Comparison of ENCODE assay signal across 15 cellular contexts in genomic region chr17:42192189-42193126, GRCh38. TPM values are rescaled to one million over a fixed set of nuclear protein-coding genes. Genes with fewer than 3 reads are reported as not detected.
DNase-seq lines count a peak whose midpoint lies in the region; ATAC-seq and TF ChIP-seq lines count a peak whose summit lies in the region.
"Had no signal": no experiment of that assay in that cellular context is flagged by ENCODE, and none has a peak within 500 bp of the region (broad histone marks: within the 10 kb centered on the region; RNA-seq: fewer than 3 reads in every experiment).

No MANE protein-coding gene starts in this region.

- H2AFZ ChIP-seq in Loucy (ENCODE audit: low read length) = no peak overlapping the region

- H3K4me2 ChIP-seq in Loucy (ENCODE audit: low read depth, low read length, poor library complexity, severe bottlenecking) = peak overlapping the region; percentile 91

- no peaks in the 10 kb centered on the region for H3K9me3 Mint-ChIP-seq in activated CD4-positive, alpha-beta T cell treated with anti-CD3 and anti-CD28 coated beads, Interleukin-2, amount 10 ng/mL, durations not matched to agents 7 days and 5 days
- no peaks in the 10 kb centered on the region for H3K9me3 Mint-ChIP-seq in activated naive CD8-positive, alpha-beta T cell treated with anti-CD3 and anti-CD28 coated beads, Interleukin-2, amount 10 ng/mL, durations not matched to agents 7 days and 5 days

- H3K27ac Mint-ChIP-seq in activated CD4-positive, alpha-beta T cell treated with anti-CD3 and anti-CD28 coated beads, Interleukin-2, amount 10 ng/mL, durations not matched to agents 7 days and 5 days = no peak overlapping the region
- H3K27ac Mint-ChIP-seq in activated naive CD8-positive, alpha-beta T cell treated with anti-CD3 and anti-CD28 coated beads, Interleukin-2, amount 10 ng/mL, durations not matched to agents 7 days and 5 days = peak overlapping the region; percentile 75

- no peaks in the 10 kb centered on the region for H3K27me3 ChIP-seq in Loucy (ENCODE audit: insufficient read depth, low read length, poor library complexity, severe bottlenecking)
- no peaks in the 10 kb centered on the region for H3K27me3 ChIP-seq in skeletal muscle tissue (ENCODE audit: control insufficient read depth in 3 of 3, insufficient read depth in 3 of 3, low read length in 3 of 3)
- H3K27me3 ChIP-seq: upper lobe of left lung had no signal

- no peak overlapping the region for H3K27ac ChIP-seq in skeletal muscle tissue (ENCODE audit: low read depth, low read length)

- no peaks in the 10 kb centered on the region for H3F3A ChIP-seq in Loucy (ENCODE audit: low read depth)

- H3K36me3 ChIP-seq in Loucy (ENCODE audit: insufficient read depth, low read length) (no peaks in the 10 kb centered on the region), skeletal muscle tissue (ENCODE audit: control insufficient read depth in 3 of 3, insufficient read depth in 3 of 3, low read length in 3 of 3) (peaks cover 0 to 7% (median 4%) of the 10 kb centered on the region in 3 donors)

- H3K9me3 ChIP-seq in Loucy (ENCODE audit: insufficient read depth, low read depth, low read length) (no peaks in the 10 kb centered on the region), skeletal muscle tissue (ENCODE audit: control insufficient read depth in 3 of 3, low read length in 3 of 3) (no peaks in the 10 kb centered on the region)
- H3K9me3 ChIP-seq: upper lobe of left lung had no signal

- H3K9me2 ChIP-seq in Loucy (replicated peaks; ENCODE audit: low read depth, low read length) = no peaks in the 10 kb centered on the region

- no peak for TF ChIP-seq CTCF in Loucy (conservative IDR thresholded peaks at IDR 0.05; ENCODE audit: low read length)

- H3K27me3 Mint-ChIP-seq in activated CD4-positive, alpha-beta T cell treated with anti-CD3 and anti-CD28 coated beads, Interleukin-2, amount 10 ng/mL, durations not matched to agents 7 days and 5 days = no peaks in the 10 kb centered on the region
- no peaks in the 10 kb centered on the region for H3K27me3 Mint-ChIP-seq in activated naive CD8-positive, alpha-beta T cell treated with anti-CD3 and anti-CD28 coated beads, Interleukin-2, amount 10 ng/mL, durations not matched to agents 7 days and 5 days

- H3K36me3 Mint-ChIP-seq in activated CD4-positive, alpha-beta T cell treated with anti-CD3 and anti-CD28 coated beads, Interleukin-2, amount 10 ng/mL, durations not matched to agents 7 days and 5 days (ENCODE audit: low read depth) = no peaks in the 10 kb centered on the region
- no peaks in the 10 kb centered on the region for H3K36me3 Mint-ChIP-seq in activated naive CD8-positive, alpha-beta T cell treated with anti-CD3 and anti-CD28 coated beads, Interleukin-2, amount 10 ng/mL, durations not matched to agents 7 days and 5 days

- H3K4me1 Mint-ChIP-seq in activated CD4-positive, alpha-beta T cell treated with anti-CD3 and anti-CD28 coated beads, Interleukin-2, amount 10 ng/mL, durations not matched to agents 7 days and 5 days = peaks cover 28% of the 10 kb centered on the region
- peaks cover 9% of the 10 kb centered on the region for H3K4me1 Mint-ChIP-seq in activated naive CD8-positive, alpha-beta T cell treated with anti-CD3 and anti-CD28 coated beads, Interleukin-2, amount 10 ng/mL, durations not matched to agents 7 days and 5 days

- no peak for DNase-seq in activated CD4-positive, alpha-beta T cell treated with anti-CD3 and anti-CD28 coated beads, Interleukin-2, amount 10 ng/mL, durations not matched to agents 7 days and 5 days
- no peak for DNase-seq in activated CD4-positive, alpha-beta T cell treated with anti-CD3 and anti-CD28 coated beads for 4 hours
- no peak for DNase-seq in activated naive CD8-positive, alpha-beta T cell treated with anti-CD3 and anti-CD28 coated beads, Interleukin-2, amount 10 ng/mL, durations not matched to agents 7 days and 5 days
- DNase-seq in NCI-H2196 treated with DMSO at 0.1 percent for 48 hours (lab: John Stamatoyannopoulos, UW; ENCODE audit: unreplicated experiment) (no peak), pons (ENCODE audit: low spot score) (no peak)
- DNase-seq: hypothalamus, MM.1S, NCI-H2107, NCI-H774 had no signal

- POLR2A ChIA-PET in activated CD4-positive, alpha-beta T cell treated with anti-CD3 and anti-CD28 coated beads, Interleukin-2, amount 10 ng/mL, durations not matched to agents 7 days and 5 days (lab: Charles Lee) = no interaction called here
- POLR2A ChIA-PET in activated naive CD8-positive, alpha-beta T cell treated with anti-CD3 and anti-CD28 coated beads, Interleukin-2, amount 10 ng/mL, durations not matched to agents 7 days and 5 days (lab: Charles Lee) = interaction anchor here (2.3 kb wide), 1 partner anchor 10 kb away, joined by 27 read pairs; the partner anchor contains the start of genes HCRT and KCNH4

- peak overlapping the region; percentile 80 for H3K9ac ChIP-seq in Loucy (ENCODE audit: low read depth, low read length, poor library complexity, severe bottlenecking)
- peak overlapping the region in 2 of 3 donors; percentile 77 to 99 for H3K9ac ChIP-seq in skeletal muscle tissue (ENCODE audit: low read depth in 1 of 3, low read length in 3 of 3)

- H3K4me1 ChIP-seq in Loucy (ENCODE audit: insufficient read depth, low read length, poor library complexity, severe bottlenecking) (peaks cover 12% of the 10 kb centered on the region), skeletal muscle tissue (ENCODE audit: control insufficient read depth in 3 of 3, insufficient read depth in 3 of 3, low read length in 3 of 3) (peaks cover 12 to 24% (median 14%) of the 10 kb centered on the region in 3 donors)

- peak overlapping the region; percentile 95 for H3K4me3 ChIP-seq in Loucy (ENCODE audit: low read length, poor library complexity, severe bottlenecking)
- H3K4me3 ChIP-seq in skeletal muscle tissue (ENCODE audit: low read length in 3 of 3) = no peak overlapping the region

- no peak for TF ChIP-seq POLR2A in GM18505 (IDR thresholded peaks at IDR 0.05; ENCODE audit: borderline replicate concordance, extremely low read depth, insufficient read depth, insufficient read length)

- peak overlapping the region; percentile 83 for H3K4me3 Mint-ChIP-seq in activated CD4-positive, alpha-beta T cell treated with anti-CD3 and anti-CD28 coated beads, Interleukin-2, amount 10 ng/mL, durations not matched to agents 7 days and 5 days
- peak overlapping the region; percentile 93 for H3K4me3 Mint-ChIP-seq in activated naive CD8-positive, alpha-beta T cell treated with anti-CD3 and anti-CD28 coated beads, Interleukin-2, amount 10 ng/mL, durations not matched to agents 7 days and 5 days

- no peaks in the 10 kb centered on the region for H4K20me1 ChIP-seq in Loucy (ENCODE audit: insufficient read depth, low read length, poor library complexity, severe bottlenecking)

- peaks cover 10% of the 10 kb centered on the region; the same call in 1 of the 2 replicates for H3K79me2 ChIP-seq in Loucy (ENCODE audit: insufficient read depth, low read length)

- CTCF ChIA-PET in activated CD4-positive, alpha-beta T cell treated with anti-CD3 and anti-CD28 coated beads, Interleukin-2, amount 10 ng/mL, durations not matched to agents 7 days and 5 days (lab: Charles Lee) = interaction anchor here (1.0 to 2.5 kb wide), 3 partner anchors 11 to 12 kb away, joined by 4 to 18 read pairs (median 9); partner anchors contain the start of gene KCNH4

- ATAC-seq in activated naive CD8-positive, alpha-beta T cell treated with anti-CD3 and anti-CD28 coated beads, Interleukin-2, amount 10 ng/mL, durations not matched to agents 7 days and 5 days (ENCODE audit: low read depth) = no peak
- ATAC-seq in GM18505 (IDR thresholded peaks at IDR 0.05; ENCODE audit: unreplicated experiment) = no peak
- ATAC-seq: Right ventricle myocardium inferior had no signal

RNA-seq across cellular contexts. Expression of gene GHDC, which starts 1.8 kb away (rescaled TPM):
- 10 to 100 TPM; 15.3 to 15.5 TPM for total RNA-seq in activated CD4-positive, alpha-beta T cell treated with anti-CD3 and anti-CD28 coated beads, Interleukin-2, amount 10 ng/mL, durations not matched to agents 7 days and 5 days
- total RNA-seq in activated naive CD8-positive, alpha-beta T cell treated with anti-CD3 and anti-CD28 coated beads, Interleukin-2, amount 10 ng/mL, durations not matched to agents 7 days and 5 days = 10 to 100 TPM; 22.0 to 23.1 TPM
- total RNA-seq in skeletal muscle tissue = 7.3 TPM

RNA-seq across cellular contexts. Expression of gene HCRT, which starts 7.2 kb away (rescaled TPM):
- not detected for total RNA-seq in activated CD4-positive, alpha-beta T cell treated with anti-CD3 and anti-CD28 coated beads, Interleukin-2, amount 10 ng/mL, durations not matched to agents 7 days and 5 days
- not detected for total RNA-seq in activated naive CD8-positive, alpha-beta T cell treated with anti-CD3 and anti-CD28 coated beads, Interleukin-2, amount 10 ng/mL, durations not matched to agents 7 days and 5 days
- not detected for total RNA-seq in skeletal muscle tissue
- total RNA-seq: A673, Right ventricle myocardium inferior, upper lobe of left lung had no signal

RNA-seq across cellular contexts. Expression of gene KCNH4, which starts 11.5 kb away (rescaled TPM):
- total RNA-seq in activated CD4-positive, alpha-beta T cell treated with anti-CD3 and anti-CD28 coated beads, Interleukin-2, amount 10 ng/mL, durations not matched to agents 7 days and 5 days = under 1 TPM; 0.15 to 0.17 TPM
- total RNA-seq in activated naive CD8-positive, alpha-beta T cell treated with anti-CD3 and anti-CD28 coated beads, Interleukin-2, amount 10 ng/mL, durations not matched to agents 7 days and 5 days = under 1 TPM in 1 of 2 experiments, not detected in 1; 0.09 TPM
- total RNA-seq in skeletal muscle tissue = not detected

RNA-seq across cellular contexts. Expression of gene RAB5C, which starts 37.7 kb away (rescaled TPM):
- total RNA-seq in activated CD4-positive, alpha-beta T cell treated with anti-CD3 and anti-CD28 coated beads, Interleukin-2, amount 10 ng/mL, durations not matched to agents 7 days and 5 days = 100 to 1,000 TPM in 1 of 2 experiments, 10 to 100 TPM in 1; 97.1 to 108 TPM
- 10 to 100 TPM; 86.7 to 90.5 TPM for total RNA-seq in activated naive CD8-positive, alpha-beta T cell treated with anti-CD3 and anti-CD28 coated beads, Interleukin-2, amount 10 ng/mL, durations not matched to agents 7 days and 5 days
- total RNA-seq in skeletal muscle tissue = 19.8 TPM
